Comparison of ENCODE assay signal across 8 cellular contexts in the genomic region with DNA sequence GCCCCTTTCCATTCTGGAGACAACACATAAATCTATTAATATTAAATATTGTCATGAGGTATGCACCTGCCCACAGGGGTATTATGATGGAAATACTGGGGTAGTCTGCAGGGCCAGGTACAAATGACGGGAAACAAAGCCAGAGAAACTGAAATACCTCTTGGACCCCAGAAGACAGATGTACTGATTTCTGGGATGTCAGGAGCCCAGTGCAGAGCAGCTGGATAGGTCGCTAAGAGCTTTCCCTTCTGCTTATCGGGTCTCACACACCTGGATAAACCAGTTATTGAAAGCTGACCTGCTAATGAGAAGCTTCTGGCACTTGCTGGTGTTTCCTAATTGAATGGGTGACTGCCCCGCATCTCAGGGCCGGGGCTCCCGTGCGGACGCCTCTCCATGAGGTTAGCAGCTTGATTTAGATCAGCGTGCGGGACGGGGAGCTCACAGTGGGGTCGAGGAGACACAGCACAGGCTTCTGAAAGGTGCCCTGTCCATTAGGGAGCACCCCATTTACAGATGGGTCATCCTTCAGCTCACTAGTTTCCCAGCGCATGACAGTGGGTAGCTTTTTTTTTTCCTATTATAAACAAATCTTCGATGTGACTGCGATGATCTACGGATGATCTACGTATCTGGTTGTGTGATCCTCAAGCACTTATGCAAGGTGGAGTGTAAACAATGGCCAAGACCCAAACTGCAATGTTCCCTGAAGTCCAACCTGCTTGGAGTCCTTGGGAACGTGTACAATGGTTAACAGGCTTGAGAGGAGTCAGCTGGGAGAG. TPM values are rescaled to one million over a fixed set of nuclear protein-coding genes. Genes with fewer than 3 reads are reported as not detected.
DNase-seq lines count a peak whose midpoint lies in the region; ATAC-seq and TF ChIP-seq lines count a peak whose summit lies in the region.

No MANE protein-coding gene starts in this region.

- H3K27ac Mint-ChIP-seq in type B pancreatic cell: peak overlapping the region; percentile 90

- H3K9me3 Mint-ChIP-seq in type B pancreatic cell: peaks cover 16% of the 10 kb centered on the region

- peaks cover 0 to 8% (median 0%) of the 10 kb centered on the region in 9 donors for H3K36me3 ChIP-seq in heart right ventricle
- no peaks in the 10 kb centered on the region for H3K36me3 ChIP-seq in ascending aorta
- peaks cover 0 to 20% (median 8%) of the 10 kb centered on the region in 4 donors for H3K36me3 ChIP-seq in right lobe of liver

- H3K4me3 ChIP-seq in heart right ventricle: peak overlapping the region in 8 of 10 donors; percentile 64 to 97 (median 92)
- H3K4me3 ChIP-seq in ascending aorta: peak overlapping the region; percentile 88 to 97
- H3K4me3 ChIP-seq in right lobe of liver: peak overlapping the region; percentile 53 to 73 (median 64)

- ATAC-seq in heart right ventricle: no peak
- ATAC-seq in left cardiac atrium: no peak
- peak in 3 of 4 donors; percentile 0 to 5 (median 2) for ATAC-seq in right lobe of liver
- no peak for ATAC-seq in GM21737 (IDR thresholded peaks at IDR 0.05; ENCODE audit: unreplicated experiment)

- no peak for DNase-seq in heart right ventricle
- no peak for DNase-seq in left cardiac atrium
- DNase-seq in ascending aorta (ENCODE audit: low spot score in 2 of 2): no peak
- peak in 2 of 3 donors; percentile 44 to 64 for DNase-seq in right lobe of liver
- DNase-seq in type B pancreatic cell (ENCODE audit: extremely low spot score, unreplicated experiment): no peak
- DNase-seq in SW480 (ENCODE audit: low spot score): no peak
- no peak for DNase-seq in D341Med (ENCODE audit: low spot score)

- H3K27me3 Mint-ChIP-seq in type B pancreatic cell: no peaks in the 10 kb centered on the region

- TF ChIP-seq CTCF in heart right ventricle (IDR thresholded peaks at IDR 0.05): no peak
- no peak for TF ChIP-seq CTCF in ascending aorta (IDR thresholded peaks at IDR 0.05)
- TF ChIP-seq CTCF in right lobe of liver (IDR thresholded peaks at IDR 0.05): no peak
- TF ChIP-seq CTCF in type B pancreatic cell (conservative IDR thresholded peaks at IDR 0.05): no peak

- peaks cover 12 to 53% (median 31%) of the 10 kb centered on the region in 9 donors for H3K4me1 ChIP-seq in heart right ventricle
- peaks cover 3 to 5% of the 10 kb centered on the region in 2 donors for H3K4me1 ChIP-seq in ascending aorta
- H3K4me1 ChIP-seq in right lobe of liver: peaks cover 0 to 19% (median under 1%) of the 10 kb centered on the region in 4 donors

- H3K4me1 Mint-ChIP-seq in type B pancreatic cell (ENCODE audit: unreplicated experiment): peaks cover 20% of the 10 kb centered on the region

- H3K27ac ChIP-seq in heart right ventricle (peak overlapping the region in 7 of 10 donors; percentile 89 to 96 (median 94)), ascending aorta (peak overlapping the region; percentile 73 to 77), right lobe of liver (peak overlapping the region; percentile 99)

- intact Hi-C loops in heart right ventricle (cut with DNase I) (loop anchor here in 8 of 10 donors (2.0 to 10.0 kb wide), 10 partner anchors 37 to 369 kb away; partner anchors contain the start of gene PAXIP1 (in 4 of the 8)), left cardiac atrium (cut with DNase I) (loop anchor here (5.0 kb wide), 2 partner anchors 39 to 94 kb away; no protein-coding TSS in a partner anchor), ascending aorta (cut with DNase I) (loop anchor here (2.0 to 10.0 kb wide), 6 partner anchors 105 to 1841 kb away; partner anchors contain the start of genes EN2, LMBR1, PAXIP1 and RBM33), right lobe of liver (cut with DNase I) (no loop called here)

- H3K9me3 ChIP-seq in heart right ventricle (no peaks in the 10 kb centered on the region), ascending aorta (no peaks in the 10 kb centered on the region), right lobe of liver (no peaks in the 10 kb centered on the region)

- H3K27me3 ChIP-seq in heart right ventricle (peaks cover 0 to 8% (median 0%) of the 10 kb centered on the region in 7 donors), ascending aorta (no peaks in the 10 kb centered on the region), right lobe of liver (no peaks in the 10 kb centered on the region)

- H3K36me3 Mint-ChIP-seq in type B pancreatic cell: peaks cover 9% of the 10 kb centered on the region

- WGBS in heart right ventricle, 2 donors: 78 to 82% methylated on average over 18 of the region's 18 CpGs
- WGBS in right lobe of liver (ENCODE audit: insufficient coverage, low coverage, low lambda C conversion rate, missing lambda C conversion rate): 55% methylated on average over 12 of the region's 18 CpGs

- TF ChIP-seq POLR2A in right lobe of liver (IDR thresholded peaks at IDR 0.05): no peak

- peak overlapping the region; percentile 85 for H3K4me3 Mint-ChIP-seq in type B pancreatic cell

RNA-seq across cellular contexts. Expression of gene INSIG1, which starts 1.5 kb away (rescaled TPM):
- 10 to 100 TPM in 7 of 10 donors, 1 to 10 TPM in 3; 5.9 to 16.3 (median 12.1) TPM for total RNA-seq in heart right ventricle
- 10 to 100 TPM in 1 of 2 donors, 1 to 10 TPM in 1; 6.7 to 13.1 TPM for polyA plus RNA-seq in heart right ventricle
- 10 to 100 TPM; 37.3 to 42.3 TPM for total RNA-seq in left cardiac atrium
- 18.0 TPM for total RNA-seq in ascending aorta
- 100 to 1,000 TPM; 130 to 625 (median 205) TPM for total RNA-seq in right lobe of liver
- total RNA-seq in type B pancreatic cell (ENCODE audit: low replicate concordance): 38.2 and 55.2 TPM in 2 replicates

Comparison
In these comparisons a context has a peak if more than half of its experiments do, and no peak if none do; other contexts are left out.
1. ATAC-seq: peak in right lobe of liver (3 of 4); none in heart right ventricle (0 of 8), left cardiac atrium (0 of 2) and GM21737 (single experiment).
2. DNase-seq: peak in right lobe of liver (2 of 3); none in heart right ventricle (0 of 2), left cardiac atrium (single experiment), ascending aorta (0 of 2), type B pancreatic cell (single experiment), SW480 (single experiment) and D341Med (single experiment).
3. intact Hi-C loops: an anchor here in heart right ventricle (2.0 to 10.0 kb wide), left cardiac atrium (5.0 kb wide) and ascending aorta (2.0 to 10.0 kb wide); none called in right lobe of liver.
4. Peak in every context shown above with its lines, with median percentiles within 50 percentile points of each other: H3K27ac ChIP-seq and H3K4me3 ChIP-seq.